In the genomic region with DNA sequence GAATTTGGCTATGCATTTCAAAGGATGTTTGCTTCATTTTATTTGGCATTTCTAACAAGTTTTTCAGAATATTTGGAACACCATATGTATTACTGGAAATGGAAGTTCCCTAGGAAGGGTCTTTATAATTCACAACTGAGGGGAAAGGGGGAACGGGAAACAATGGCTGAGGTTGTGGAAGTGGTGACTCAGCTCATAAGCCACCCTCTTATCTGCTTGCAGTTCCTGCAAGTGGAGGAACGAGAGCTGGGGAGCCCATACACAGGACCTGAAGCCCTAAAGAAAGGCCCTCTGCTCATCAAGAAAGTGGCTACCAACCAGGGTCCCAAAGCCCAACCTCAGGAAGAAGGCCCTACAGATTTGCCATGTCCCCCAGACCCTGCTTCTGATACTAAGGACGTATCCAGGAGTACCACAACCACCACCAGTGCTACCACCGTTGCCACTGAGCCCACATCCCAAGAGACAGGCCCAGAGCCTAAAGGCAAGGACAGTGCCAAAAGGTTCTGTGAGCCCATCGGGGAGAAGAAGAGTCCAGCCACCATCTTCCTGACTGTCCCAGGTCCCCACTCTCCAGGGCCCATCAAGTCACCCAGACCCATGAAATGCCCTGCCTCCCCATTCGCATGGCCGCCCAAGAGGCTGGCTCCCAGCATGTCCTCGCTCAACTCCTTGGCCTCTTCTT, we compare ENCODE assay signal across 25 cellular contexts.
"Had no signal": no experiment of that assay in that cellular context is flagged by ENCODE, and none has a peak within 500 bp of the region (broad histone marks: within the 10 kb centered on the region; RNA-seq: fewer than 3 reads in every experiment).

No MANE protein-coding gene starts in this region.

- H3K36me3 ChIP-seq: brain microvascular endothelial cell, cardiac muscle cell, SJSA1 had no signal

- DNase-seq: activated CD4-positive, alpha-beta T cell treated with anti-CD3 and anti-CD28 coated beads for 4 hours; activated CD8-positive, alpha-beta memory T cell treated with anti-CD3 and anti-CD28 coated beads, Interleukin-2, amount 50 U/mL, for 4 hours; activated CD8-positive, alpha-beta T cell treated with anti-CD3 and anti-CD28 coated beads for 36 hours; activated gamma-delta T cell treated with Interleukin-2 at 50 U/mL for 16 hours; activated naive CD4-positive, alpha-beta T cell treated with anti-CD3 and anti-CD28 coated beads, Interleukin-2, amount 10 ng/mL, durations not matched to agents 7 days and 5 days; activated naive CD8-positive, alpha-beta T cell treated with anti-CD3 and anti-CD28 coated beads for 36 hours; activated T-cell treated with anti-CD3 and anti-CD28 coated beads, Interleukin-2, amount 50 U/mL, for 72 hours; brain microvascular endothelial cell; Kasumi-1; KBM-7; NCI-H1092 treated with DMSO at 0.1 percent for 48 hours; NCI-H1417 treated with DMSO at 0.1 percent for 48 hours; NCI-H1694; NCI-H2029 treated with DMSO at 0.1 percent for 48 hours; NCI-H345; NCI-H510A; NCI-H526 treated with DMSO at 0.1 percent for 48 hours; NCI-H82; NK-92 treated with Interleukin-12 subunit alpha and Interleukin-12 subunit beta, amount 100 ng/mL, for 24 hours; SHP77; SW 1271 had no signal

- H3K4me1 ChIP-seq: SJSA1 had no signal

- H3K27ac ChIP-seq: brain microvascular endothelial cell, cardiac muscle cell, SJSA1 had no signal

- H3K27me3 ChIP-seq: brain microvascular endothelial cell, cardiac muscle cell, SJSA1 had no signal

- H3K4me3 ChIP-seq: cardiac muscle cell, SJSA1 had no signal

- H3K9me3 ChIP-seq: SJSA1 had no signal

- ATAC-seq: activated CD4-positive, CD25-positive, alpha-beta regulatory T cell treated with anti-CD3 and anti-CD28 coated beads, Interleukin-2, amount 50 U/mL, for 24 hours; activated CD8-positive, alpha-beta T cell treated with anti-CD3 and anti-CD28 coated beads for 36 hours; activated T-cell treated with anti-CD3 and anti-CD28 coated beads, Interleukin-2, amount 50 U/mL, for 72 hours; SK-N-SH treated with all-trans-retinoic acid at 6 μM for 48 hours had no signal
